Comparison of ENCODE assay signal across 12 cellular contexts in genomic region chr7:468681-469590, GRCh38. TPM values are rescaled to one million over a fixed set of nuclear protein-coding genes. Genes with fewer than 3 reads are reported as not detected.
DNase-seq lines count a peak whose midpoint lies in the region; ATAC-seq and TF ChIP-seq lines count a peak whose summit lies in the region.
"Had no signal": no experiment of that assay in that cellular context is flagged by ENCODE, and none has a peak within 500 bp of the region (broad histone marks: within the 10 kb centered on the region; RNA-seq: fewer than 3 reads in every experiment).

No MANE protein-coding gene starts in this region.

- H3K4me3 Mint-ChIP-seq in central memory CD8-positive, alpha-beta T cell: no peak overlapping the region
- H3K4me3 Mint-ChIP-seq in natural killer cell treated with Interleukin-12 subunit alpha and Interleukin-12 subunit beta and Interleukin-15 and Interleukin-18, amount 100 ng/mL, for 72 hours: peak overlapping the region; percentile 28
- H3K4me3 Mint-ChIP-seq in CD8-positive, alpha-beta T cell: no peak overlapping the region

- ATAC-seq in central memory CD8-positive, alpha-beta T cell (replicated peaks; ENCODE audit: extremely low read depth, poor library complexity, severe bottlenecking): no peak
- peak; percentile 81 to 82 for ATAC-seq in natural killer cell treated with Interleukin-12 subunit alpha and Interleukin-12 subunit beta and Interleukin-15 and Interleukin-18, amount 100 ng/mL, for 72 hours
- ATAC-seq in left lobe of liver (no peak), HG03280 (IDR thresholded peaks at IDR 0.05; ENCODE audit: unreplicated experiment) (no peak)
- ATAC-seq in CD8-positive, alpha-beta T cell: no peak
- ATAC-seq: body of pancreas, pancreas had no signal

- no peaks in the 10 kb centered on the region for H3K27me3 ChIP-seq in CD8-positive, alpha-beta T cell (ENCODE audit: insufficient read depth, low read length)
- H3K27me3 ChIP-seq: body of pancreas, pancreas had no signal

- peak; percentile 37 for DNase-seq in AG10803 (ENCODE audit: low read depth)
- DNase-seq in KBM-7: peak; percentile 64
- no peak for DNase-seq in central memory CD8-positive, alpha-beta T cell (ENCODE audit: low spot score in 2 of 2)
- peak; percentile 71 for DNase-seq in natural killer cell treated with Interleukin-12 subunit alpha and Interleukin-12 subunit beta and Interleukin-15 and Interleukin-18, amount 100 ng/mL, for 72 hours (ENCODE audit: low spot score)
- no peak for DNase-seq in left lobe of liver (ENCODE audit: low spot score)
- DNase-seq in CD8-positive, alpha-beta T cell: no peak
- no peak for DNase-seq in AG08395 (ENCODE audit: low spot score)
- DNase-seq: NCI-H510A had no signal

- H3K4me1 ChIP-seq in CD8-positive, alpha-beta T cell (ENCODE audit: insufficient read depth, low read length): peaks cover 12% of the 10 kb centered on the region
- H3K4me1 ChIP-seq: pancreas had no signal

- POLR2A ChIA-PET in CD8-positive, alpha-beta T cell (lab: Charles Lee): no interaction called here

- H3K4me3 ChIP-seq in AG10803 (ENCODE audit: low read length): no peak overlapping the region
- no peak overlapping the region for H3K4me3 ChIP-seq in CD8-positive, alpha-beta T cell (ENCODE audit: low read depth, low read length)
- H3K4me3 ChIP-seq: body of pancreas, pancreas had no signal

- H3K9me3 ChIP-seq in CD8-positive, alpha-beta T cell (ENCODE audit: low read length): no peaks in the 10 kb centered on the region
- H3K9me3 ChIP-seq: body of pancreas, pancreas had no signal

- no peak for TF ChIP-seq CTCF in AG10803 (conservative IDR thresholded peaks at IDR 0.05; ENCODE audit: low read length)
- TF ChIP-seq CTCF in CD8-positive, alpha-beta T cell (IDR thresholded peaks at IDR 0.05): no peak

- intact Hi-C loops in CD8-positive, alpha-beta T cell (cut with DNase I, micrococcal nuclease): no loop called here

- no peaks in the 10 kb centered on the region for H3K4me1 Mint-ChIP-seq in central memory CD8-positive, alpha-beta T cell
- H3K4me1 Mint-ChIP-seq in natural killer cell treated with Interleukin-12 subunit alpha and Interleukin-12 subunit beta and Interleukin-15 and Interleukin-18, amount 100 ng/mL, for 72 hours (ENCODE audit: low read depth in 2 of 2): peaks cover 23 to 25% of the 10 kb centered on the region in 2 donors
- peaks cover 6% of the 10 kb centered on the region for H3K4me1 Mint-ChIP-seq in CD8-positive, alpha-beta T cell (ENCODE audit: low read depth)

- in situ Hi-C loops in KBM-7 (cut with MboI; ENCODE audit: low pct_unique_long_range_greater_than_20kb, low sequenced_read_pairs): no loop called here

- H3K27me3 Mint-ChIP-seq in central memory CD8-positive, alpha-beta T cell: no peaks in the 10 kb centered on the region
- H3K27me3 Mint-ChIP-seq in natural killer cell treated with Interleukin-12 subunit alpha and Interleukin-12 subunit beta and Interleukin-15 and Interleukin-18, amount 100 ng/mL, for 72 hours: no peaks in the 10 kb centered on the region
- no peaks in the 10 kb centered on the region for H3K27me3 Mint-ChIP-seq in CD8-positive, alpha-beta T cell (ENCODE audit: low read depth)

- peaks cover 1% of the 10 kb centered on the region for H3K36me3 Mint-ChIP-seq in central memory CD8-positive, alpha-beta T cell (ENCODE audit: insufficient read depth)
- peaks cover 14% of the 10 kb centered on the region for H3K36me3 Mint-ChIP-seq in natural killer cell treated with Interleukin-12 subunit alpha and Interleukin-12 subunit beta and Interleukin-15 and Interleukin-18, amount 100 ng/mL, for 72 hours
- H3K36me3 Mint-ChIP-seq in CD8-positive, alpha-beta T cell: no peaks in the 10 kb centered on the region

- no peaks in the 10 kb centered on the region for H3K36me3 ChIP-seq in CD8-positive, alpha-beta T cell (ENCODE audit: insufficient read depth, low read length)
- H3K36me3 ChIP-seq: pancreas had no signal

- CTCF ChIA-PET in CD8-positive, alpha-beta T cell (lab: Charles Lee): no interaction called here

- peaks cover 14% of the 10 kb centered on the region for H3K9me3 Mint-ChIP-seq in central memory CD8-positive, alpha-beta T cell
- H3K9me3 Mint-ChIP-seq in natural killer cell treated with Interleukin-12 subunit alpha and Interleukin-12 subunit beta and Interleukin-15 and Interleukin-18, amount 100 ng/mL, for 72 hours: peaks cover 19% of the 10 kb centered on the region
- H3K9me3 Mint-ChIP-seq in CD8-positive, alpha-beta T cell: no peaks in the 10 kb centered on the region

- H3K27ac Mint-ChIP-seq in central memory CD8-positive, alpha-beta T cell (ENCODE audit: low read depth): peak overlapping the region; percentile 44
- peak overlapping the region; percentile 80 for H3K27ac Mint-ChIP-seq in natural killer cell treated with Interleukin-12 subunit alpha and Interleukin-12 subunit beta and Interleukin-15 and Interleukin-18, amount 100 ng/mL, for 72 hours
- H3K27ac Mint-ChIP-seq in CD8-positive, alpha-beta T cell: no peak overlapping the region

- no peak overlapping the region for H3K27ac ChIP-seq in CD8-positive, alpha-beta T cell (ENCODE audit: low read depth, low read length)
- H3K27ac ChIP-seq: body of pancreas, pancreas, VCaP had no signal

RNA-seq across cellular contexts. Expression of gene PDGFA, which starts 50.7 kb away (rescaled TPM):
- total RNA-seq in natural killer cell treated with Interleukin-12 subunit alpha and Interleukin-12 subunit beta and Interleukin-15 and Interleukin-18, amount 100 ng/mL, for 72 hours: 1 to 10 TPM; 1.3 to 5.0 TPM
- total RNA-seq in left lobe of liver: 2.7 TPM
- 1 to 10 TPM; 2.1 to 2.3 TPM for total RNA-seq in CD8-positive, alpha-beta T cell

Comparison
In these comparisons a context has a peak if more than half of its experiments do, and no peak if none do; other contexts are left out.
1. DNase-seq: peak in AG10803 (single experiment), KBM-7 (single experiment) and natural killer cell treated with Interleukin-12 subunit alpha and Interleukin-12 subunit beta and Interleukin-15 and Interleukin-18, amount 100 ng/mL, for 72 hours (single experiment); none in central memory CD8-positive, alpha-beta T cell (0 of 2), left lobe of liver (single experiment), CD8-positive, alpha-beta T cell (0 of 7) and AG08395 (single experiment).
2. ATAC-seq: peak in natural killer cell treated with Interleukin-12 subunit alpha and Interleukin-12 subunit beta and Interleukin-15 and Interleukin-18, amount 100 ng/mL, for 72 hours (2 of 2); none in central memory CD8-positive, alpha-beta T cell (single experiment), left lobe of liver (single experiment), CD8-positive, alpha-beta T cell (single experiment) and HG03280 (single experiment).